ENCODE assay signal across 35 cellular contexts in the genomic region with DNA sequence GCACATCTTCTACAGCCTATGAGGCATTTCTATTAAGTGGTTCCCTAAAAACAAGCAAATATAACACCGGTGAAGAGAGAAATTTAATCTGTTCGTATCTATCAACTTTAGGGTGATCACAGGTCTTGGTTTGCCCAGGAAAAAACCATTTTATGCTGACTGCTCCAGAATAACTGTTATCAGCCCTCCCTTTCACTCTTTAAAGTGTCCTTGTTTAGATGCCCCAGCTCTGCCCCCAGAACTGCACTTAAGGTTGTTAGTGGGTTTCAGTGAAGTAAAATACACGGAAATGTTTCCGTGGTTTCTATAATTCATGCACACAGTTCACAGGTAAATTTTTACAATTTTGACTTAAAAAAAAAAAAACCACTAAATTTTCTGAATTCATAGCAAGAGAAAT.
"Had no signal": no experiment of that assay in that cellular context is flagged by ENCODE, and none has a peak within 500 bp of the region (broad histone marks: within the 10 kb centered on the region; RNA-seq: fewer than 3 reads in every experiment).

No MANE protein-coding gene starts in this region.

- H3K4me1 Mint-ChIP-seq: neural crest cell had no signal

- H3K4me1 ChIP-seq: ascending aorta, pancreas, prostate gland, uterus had no signal

- H3K4me3 ChIP-seq: ascending aorta, heart left ventricle, pancreas, prostate gland, smooth muscle cell, uterus had no signal

- H3K27me3 ChIP-seq: ascending aorta, heart left ventricle, pancreas, uterus had no signal

- H3K4me2 ChIP-seq: smooth muscle cell had no signal

- ATAC-seq: activated naive CD4-positive, alpha-beta T cell treated with anti-CD3 and anti-CD28 coated beads, Interleukin-2, amount 50 U/mL, for 72 hours; effector memory CD8-positive, alpha-beta T cell; esophagus mucosa; heart left ventricle; left colon; pancreas; stimulated activated memory B cell treated with anti-CD40 and anti-IgM and Interleukin-4, amounts not matched to agents 10 μg/mL and 1 μg/mL and 100 μg/mL, for 72 hours; stimulated activated naive CD8-positive, alpha-beta T cell treated with anti-CD3 and anti-CD28 coated beads, Interleukin-15, amount 100 ng/mL, for 72 hours; WTC11 had no signal

- H3K4me3 Mint-ChIP-seq: activated T-cell treated with anti-CD3 and anti-CD28 coated beads, Interleukin-2, amount 50 U/mL, for 24 hours; brain; effector memory CD8-positive, alpha-beta T cell; mesothelial cell of epicardium; naive B cell; neural crest cell; stimulated activated memory B cell treated with anti-CD40 and anti-IgM and Interleukin-4, amounts not matched to agents 10 μg/mL and 1 μg/mL and 100 μg/mL, for 72 hours; stimulated activated naive CD8-positive, alpha-beta T cell treated with anti-CD3 and anti-CD28 coated beads, Interleukin-15, amount 100 ng/mL, for 72 hours; type B pancreatic cell; WTC11 had no signal

- H3K27me3 Mint-ChIP-seq: activated T-cell treated with anti-CD3 and anti-CD28 coated beads, Interleukin-2, amount 50 U/mL, for 24 hours; brain; effector memory CD8-positive, alpha-beta T cell; naive B cell; stimulated activated memory B cell treated with anti-CD40 and anti-IgM and Interleukin-4, amounts not matched to agents 10 μg/mL and 1 μg/mL and 100 μg/mL, for 72 hours; stimulated activated naive CD8-positive, alpha-beta T cell treated with anti-CD3 and anti-CD28 coated beads, Interleukin-15, amount 100 ng/mL, for 72 hours; type B pancreatic cell had no signal

- H3K36me3 ChIP-seq: ascending aorta, heart left ventricle, pancreas, prostate gland, uterus had no signal

- H3K9me3 Mint-ChIP-seq: activated T-cell treated with anti-CD3 and anti-CD28 coated beads, Interleukin-2, amount 50 U/mL, for 24 hours; effector memory CD8-positive, alpha-beta T cell; stimulated activated memory B cell treated with anti-CD40 and anti-IgM and Interleukin-4, amounts not matched to agents 10 μg/mL and 1 μg/mL and 100 μg/mL, for 72 hours had no signal

- DNase-seq: activated CD4-positive, alpha-beta T cell treated with anti-CD3 and anti-CD28 coated beads for 1 hour; activated CD4-positive, alpha-beta T cell treated with anti-CD3 and anti-CD28 coated beads, Interleukin-2, amount 50 U/mL, for 1 hour; activated CD8-positive, alpha-beta memory T cell treated with anti-CD3 and anti-CD28 coated beads, Interleukin-2, amount 50 U/mL, for 48 hours; activated T-cell treated with anti-CD3 and anti-CD28 coated beads, Interleukin-2, amount 50 U/mL, for 24 hours; cortex of kidney; effector memory CD8-positive, alpha-beta T cell; foreskin fibroblast; heart left ventricle; hypothalamus; immature natural killer cell; kidney; left colon; mammary epithelial cell; naive B cell; nucleus accumbens; pancreas; retina; stimulated activated CD4-positive, alpha-beta T cell treated with anti-CD3 and anti-CD28 coated beads, Interleukin-1b, Interleukin-23, amount 100 ng/mL, for 48 hours; stimulated activated CD4-positive, alpha-beta T cell treated with anti-CD3 and anti-CD28 coated beads, Interleukin-4, amount 100 ng/mL, for 4 hours; stimulated activated CD8-positive, alpha-beta memory T cell treated with anti-CD3 and anti-CD28 coated beads, Interleukin-4, amount 100 ng/mL, for 48 hours; stimulated activated naive CD8-positive, alpha-beta T cell treated with anti-CD3 and anti-CD28 coated beads, Interleukin-15, amount 100 ng/mL, for 72 hours; substantia nigra; uterus had no signal

- H3K27ac Mint-ChIP-seq: activated naive CD4-positive, alpha-beta T cell treated with anti-CD3 and anti-CD28 coated beads, Interleukin-2, amount 50 U/mL, for 72 hours; activated T-cell treated with anti-CD3 and anti-CD28 coated beads, Interleukin-2, amount 50 U/mL, for 24 hours; mesothelial cell of epicardium; stimulated activated memory B cell treated with anti-CD40 and anti-IgM and Interleukin-4, amounts not matched to agents 10 μg/mL and 1 μg/mL and 100 μg/mL, for 72 hours; type B pancreatic cell; WTC11 had no signal

- H3K27ac ChIP-seq: ascending aorta, heart left ventricle, pancreas, prostate gland, uterus had no signal

- H3K9me3 ChIP-seq: ascending aorta, pancreas, prostate gland, uterus had no signal

- FAIRE-seq: endothelial cell of umbilical vein, kidney, pancreas had no signal
